ENCODE assay signal across 19 cellular contexts in the genomic region with DNA sequence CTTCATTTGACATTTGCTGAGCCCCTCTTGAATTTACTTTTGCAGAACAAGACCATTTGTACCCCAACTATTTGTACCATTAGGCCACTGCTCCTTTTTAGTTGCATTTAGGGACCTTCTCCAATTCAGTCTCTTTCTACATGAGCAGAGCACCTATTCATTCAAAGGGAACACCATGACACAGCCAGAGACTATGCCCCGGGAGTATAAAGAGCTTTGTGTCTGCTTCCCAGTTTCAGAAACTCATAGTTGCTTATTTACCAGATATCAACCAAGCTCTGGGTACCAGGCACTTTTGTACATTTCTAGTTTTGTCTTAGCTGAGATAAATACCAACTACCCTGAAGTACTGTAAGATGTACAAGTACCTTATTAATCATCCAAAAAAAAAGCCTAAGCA.
"Had no signal": no experiment of that assay in that cellular context is flagged by ENCODE, and none has a peak within 500 bp of the region (broad histone marks: within the 10 kb centered on the region; RNA-seq: fewer than 3 reads in every experiment).

No MANE protein-coding gene starts in this region.

- DNase-seq: esophagus squamous epithelium; foreskin fibroblast; heart left ventricle; hippocampal formation; islet precursor cell; left cardiac atrium; left ventricle myocardium inferior; lower lobe of right lung; mesenchymal stem cell; naive thymus-derived CD4-positive, alpha-beta T cell; nephron progenitor cell; right cardiac atrium; small intestine; stimulated activated CD4-positive, alpha-beta T cell treated with anti-CD3 and anti-CD28 coated beads, Interleukin-12 subunit alpha, Interleukin-12 subunit beta, amount 100 ng/mL, for 4 hours; stimulated activated naive CD4-positive, alpha-beta T cell treated with Interleukin-2 at 50 U/mL for 16 hours; testis; upper lobe of right lung had no signal

- H3K9me3 ChIP-seq: esophagus squamous epithelium, heart left ventricle, left ventricle myocardium inferior, lower lobe of right lung, testis, tibial nerve, upper lobe of right lung, vagina had no signal

- H3K27ac ChIP-seq: esophagus squamous epithelium, heart left ventricle, left ventricle myocardium inferior, lower lobe of right lung, testis, tibial nerve, upper lobe of right lung, vagina had no signal

- H3K4me3 ChIP-seq: esophagus squamous epithelium, heart left ventricle, left ventricle myocardium inferior, lower lobe of right lung, testis, tibial nerve, upper lobe of right lung, vagina had no signal

- H3K4me1 ChIP-seq: esophagus squamous epithelium, heart left ventricle, left ventricle myocardium inferior, lower lobe of right lung, testis, tibial nerve, upper lobe of right lung, vagina had no signal

- H3K36me3 ChIP-seq: esophagus squamous epithelium, heart left ventricle, left ventricle myocardium inferior, lower lobe of right lung, tibial nerve, upper lobe of right lung, vagina had no signal

- H3K27me3 ChIP-seq: esophagus squamous epithelium, heart left ventricle, testis, tibial nerve, upper lobe of right lung, vagina had no signal

- ATAC-seq: heart left ventricle; left cardiac atrium; lower lobe of right lung; naive thymus-derived CD4-positive, alpha-beta T cell; right cardiac atrium; upper lobe of right lung had no signal
